ENCODE assay signal across 11 cellular contexts in the genomic region with DNA sequence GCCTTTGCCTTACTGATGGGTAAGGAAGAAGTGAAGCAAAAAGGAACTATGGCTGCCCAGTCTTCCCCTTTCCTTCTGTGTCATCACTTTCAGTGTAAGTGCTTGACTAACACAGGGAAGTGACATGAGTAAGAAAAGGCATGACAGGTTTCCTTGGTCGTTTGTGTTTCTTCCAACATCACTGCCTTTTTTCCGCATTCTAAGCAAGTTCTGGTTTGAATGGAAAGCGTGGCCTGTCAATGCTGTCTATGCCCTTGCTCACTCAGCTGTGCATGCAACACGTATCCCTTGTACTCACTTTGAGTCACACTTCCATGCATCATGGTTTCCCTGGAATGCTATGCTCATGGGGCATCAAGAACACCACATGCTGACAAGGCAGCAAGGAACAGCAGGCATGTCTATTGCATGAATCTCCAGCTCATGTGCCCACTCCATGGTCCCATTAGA.
DNase-seq lines count a peak whose midpoint lies in the region; ATAC-seq and TF ChIP-seq lines count a peak whose summit lies in the region.
"Had no signal": no experiment of that assay in that cellular context is flagged by ENCODE, and none has a peak within 500 bp of the region (broad histone marks: within the 10 kb centered on the region; RNA-seq: fewer than 3 reads in every experiment).

No MANE protein-coding gene starts in this region.

- no peaks in the 10 kb centered on the region for H3K36me3 ChIP-seq in mammary epithelial cell (ENCODE audit: insufficient read depth, low read length)
- no peaks in the 10 kb centered on the region for H3K36me3 ChIP-seq in breast epithelium
- H3K36me3 ChIP-seq in adrenal gland (replicated peaks in 1 of 2): no peaks in the 10 kb centered on the region
- H3K36me3 ChIP-seq in left lung: no peaks in the 10 kb centered on the region
- no peaks in the 10 kb centered on the region for H3K36me3 ChIP-seq in thyroid gland

- CTCF ChIA-PET in mammary epithelial cell (lab: Charles Lee; ENCODE audit: low non-redundant PET): no interaction called here

- no peak overlapping the region for H3K4me3 ChIP-seq in mammary epithelial cell (replicated peaks in 1 of 3; ENCODE audit: insufficient read depth in 1 of 3, low read depth in 2 of 3, low read length in 3 of 3)
- no peak overlapping the region for H3K4me3 ChIP-seq in breast epithelium
- H3K4me3 ChIP-seq in adrenal gland: no peak overlapping the region
- H3K4me3 ChIP-seq in left lung: no peak overlapping the region
- H3K4me3 ChIP-seq in thyroid gland (replicated peaks in 1 of 3): no peak overlapping the region
- H3K4me3 ChIP-seq: testis had no signal

- intact Hi-C loops in mammary epithelial cell (cut with micrococcal nuclease) (no loop called here), breast epithelium (cut with DNase I; ENCODE audit: low total_unique reads) (loop anchor here (2.0 kb wide), 1 partner anchor 50 kb away; no protein-coding TSS in a partner anchor), adrenal gland (cut with DNase I) (no loop called here), left lung (cut with DNase I) (no loop called here), thyroid gland (cut with DNase I) (no loop called here)

- ATAC-seq in left lung (peak; percentile 78), HG02981 (IDR thresholded peaks at IDR 0.05; ENCODE audit: unreplicated experiment) (no peak)

- DNase-seq in mammary epithelial cell (peak; percentile 45), breast epithelium (ENCODE audit: low spot score in 2 of 2) (no peak), adrenal gland (peak in 4 of 7 donors; percentile 21 to 53 (median 42)), left lung (peak in 1 of 2 donors; percentile 32), thyroid gland (peak; percentile 57 to 69), T-helper 1 cell (no peak), COLO829 (ENCODE audit: low spot score) (no peak)
- DNase-seq: NCI-H446, SK-N-SH, testis had no signal

- no peak overlapping the region for H3K9ac ChIP-seq in mammary epithelial cell (ENCODE audit: insufficient read depth, low read length)
- H3K9ac ChIP-seq: SK-N-SH had no signal

- H2AFZ ChIP-seq in mammary epithelial cell (ENCODE audit: low read depth, low read length): no peak overlapping the region

- TF ChIP-seq CTCF in mammary epithelial cell (conservative IDR thresholded peaks at IDR 0.05 in 1 of 2, IDR thresholded peaks at IDR 0.05 in 1 of 2; ENCODE audit: extremely low read depth in 1 of 2, insufficient read depth in 1 of 2, low read depth in 1 of 2, low read length in 2 of 2) (no peak), breast epithelium (IDR thresholded peaks at IDR 0.05) (no peak), adrenal gland (IDR thresholded peaks at IDR 0.05) (no peak), left lung (IDR thresholded peaks at IDR 0.05) (no peak), thyroid gland (IDR thresholded peaks at IDR 0.05) (no peak)

- 67% methylated on average over 4 of the region's 4 CpGs for WGBS in mammary epithelial cell (ENCODE audit: low coverage, missing lambda C conversion rate)
- 56 to 61% (median 58%) methylated on average over 4 of the region's 4 CpGs for WGBS in adrenal gland, 4 donors
- WGBS in thyroid gland, 2 donors: 24 to 34% methylated on average over 4 of the region's 4 CpGs

- H3K4me1 ChIP-seq in mammary epithelial cell (ENCODE audit: insufficient read depth, low read length): no peaks in the 10 kb centered on the region
- no peaks in the 10 kb centered on the region for H3K4me1 ChIP-seq in breast epithelium
- H3K4me1 ChIP-seq in adrenal gland (replicated peaks in 1 of 2): no peaks in the 10 kb centered on the region
- peaks cover 0 to 21% of the 10 kb centered on the region in 2 donors for H3K4me1 ChIP-seq in left lung
- peaks cover 0 to 10% of the 10 kb centered on the region in 2 donors for H3K4me1 ChIP-seq in thyroid gland
- H3K4me1 ChIP-seq: testis had no signal

- no TSS peak for BruUV-seq in mammary epithelial cell (replicated peaks; lab: Mats Ljungman, UMichigan)

- H3K27me3 ChIP-seq in mammary epithelial cell (ENCODE audit: insufficient read depth, low read length) (no peaks in the 10 kb centered on the region), breast epithelium (no peaks in the 10 kb centered on the region), adrenal gland (no peaks in the 10 kb centered on the region), left lung (no peaks in the 10 kb centered on the region), thyroid gland (no peaks in the 10 kb centered on the region)
- H3K27me3 ChIP-seq: testis had no signal

- dilution Hi-C loops in mammary epithelial cell (cut with HindIII; ENCODE audit: low sequenced_read_pairs): no loop called here

- H4K20me1 ChIP-seq in mammary epithelial cell (ENCODE audit: insufficient read depth, low read length): no peaks in the 10 kb centered on the region

- TF ChIP-seq POLR2A in breast epithelium (IDR thresholded peaks at IDR 0.05) (no peak), adrenal gland (IDR thresholded peaks at IDR 0.05) (no peak), thyroid gland (IDR thresholded peaks at IDR 0.05) (no peak)

- in situ Hi-C loops in mammary epithelial cell (cut with MboI; ENCODE audit: low sequenced_read_pairs in 2 of 2): no loop called here

- H3K9me3 ChIP-seq in mammary epithelial cell (replicated peaks; ENCODE audit: insufficient read depth, low read length): no peaks in the 10 kb centered on the region
- no peaks in the 10 kb centered on the region for H3K9me3 ChIP-seq in breast epithelium
- H3K9me3 ChIP-seq in adrenal gland (replicated peaks in 1 of 3): no peaks in the 10 kb centered on the region
- no peaks in the 10 kb centered on the region for H3K9me3 ChIP-seq in left lung
- no peaks in the 10 kb centered on the region for H3K9me3 ChIP-seq in thyroid gland
- H3K9me3 ChIP-seq: SK-N-SH, testis had no signal

- no peaks in the 10 kb centered on the region for H3K79me2 ChIP-seq in mammary epithelial cell (ENCODE audit: insufficient read depth, low read length)

- H3K4me2 ChIP-seq in mammary epithelial cell (ENCODE audit: insufficient read depth, low read depth, low read length): no peak overlapping the region
- H3K4me2 ChIP-seq: SK-N-SH had no signal

- H3K27ac ChIP-seq in mammary epithelial cell (ENCODE audit: insufficient read depth, low read depth, low read length): no peak overlapping the region
- H3K27ac ChIP-seq in breast epithelium: no peak overlapping the region
- H3K27ac ChIP-seq in adrenal gland: peak overlapping the region in 2 of 5 donors; percentile 71 to 73
- peak overlapping the region in 1 of 2 donors; percentile 66 for H3K27ac ChIP-seq in left lung
- peak overlapping the region in 1 of 3 donors; percentile 64 for H3K27ac ChIP-seq in thyroid gland
- H3K27ac ChIP-seq: testis had no signal

Comparison
In these comparisons a context has a peak if more than half of its experiments do, and no peak if none do; other contexts are left out.
1. DNase-seq: peak in mammary epithelial cell (single experiment), adrenal gland (4 of 7) and thyroid gland (2 of 2); none in breast epithelium (0 of 2), T-helper 1 cell (0 of 5) and COLO829 (single experiment).